Comparison of ENCODE assay signal across 11 cellular contexts in genomic region chr11:118152020-118152551, GRCh38. TPM values are rescaled to one million over a fixed set of nuclear protein-coding genes. Genes with fewer than 3 reads are reported as not detected.
DNase-seq lines count a peak whose midpoint lies in the region; ATAC-seq, FAIRE-seq and TF ChIP-seq lines count a peak whose summit lies in the region.
"Had no signal": no experiment of that assay in that cellular context is flagged by ENCODE, and none has a peak within 500 bp of the region (broad histone marks: within the 10 kb centered on the region; RNA-seq: fewer than 3 reads in every experiment).

No MANE protein-coding gene starts in this region.

- H3K9me3 Mint-ChIP-seq in chondrocyte (ENCODE audit: low read depth): no peaks in the 10 kb centered on the region
- H3K9me3 Mint-ChIP-seq in naive thymus-derived CD4-positive, alpha-beta T cell: no peaks in the 10 kb centered on the region

- H3K9me3 ChIP-seq in A549: no peaks in the 10 kb centered on the region
- H3K9me3 ChIP-seq in naive thymus-derived CD4-positive, alpha-beta T cell (ENCODE audit: control insufficient read depth in 2 of 3, low read length in 3 of 3): no peaks in the 10 kb centered on the region

- CTCF ChIA-PET in A549 (lab: Yijun Ruan, JAX): interaction anchor here (2.4 kb wide), 1 partner anchor 19 kb away, joined by 13 read pairs; no protein-coding TSS in a partner anchor
- CTCF ChIA-PET in naive thymus-derived CD4-positive, alpha-beta T cell (lab: Charles Lee): interaction anchor here (0.6 kb wide), 1 partner anchor 91 kb away, joined by 3 read pairs; no protein-coding TSS in a partner anchor

- peak overlapping the region; percentile 96 for H3K4me2 ChIP-seq in A549

- no peak overlapping the region for H3K27ac Mint-ChIP-seq in chondrocyte (ENCODE audit: unreplicated experiment)
- H3K27ac Mint-ChIP-seq in naive thymus-derived CD4-positive, alpha-beta T cell: no peak overlapping the region

- intact Hi-C loops in naive thymus-derived CD4-positive, alpha-beta T cell (cut with micrococcal nuclease): no loop called here

- WGBS in A549 (ENCODE audit: missing lambda C conversion rate): 80% methylated on average over 10 of the region's 16 CpGs

- no peak for DNase-seq in A549 (ENCODE audit: low read depth in 1 of 2, low spot score in 1 of 2)
- DNase-seq in M059J (ENCODE audit: low read depth): peak; percentile 37
- no peak for DNase-seq in chondrocyte (ENCODE audit: low spot score)
- DNase-seq in naive thymus-derived CD4-positive, alpha-beta T cell: no peak
- DNase-seq: stimulated activated naive CD4-positive, alpha-beta T cell treated with Interleukin-2 at 50 U/mL for 16 hours had no signal

- FAIRE-seq in A549 (lab: Jason Lieb, UNC): no peak
- FAIRE-seq: K562 had no signal

- POLR2A ChIA-PET in A549 (lab: Yijun Ruan, JAX): no interaction called here
- POLR2A ChIA-PET in naive thymus-derived CD4-positive, alpha-beta T cell (lab: Charles Lee): no interaction called here

- no peak for TF ChIP-seq POLR2A in A549 (IDR thresholded peaks at IDR 0.05; ENCODE audit: low read length)

- TF ChIP-seq CTCF in A549 (IDR thresholded peaks at IDR 0.05): no peak
- no peak for TF ChIP-seq CTCF in chondrocyte (IDR thresholded peaks at IDR 0.05)

- peaks cover 44% of the 10 kb centered on the region for H3K27me3 Mint-ChIP-seq in chondrocyte (ENCODE audit: low read depth)
- H3K27me3 Mint-ChIP-seq in naive thymus-derived CD4-positive, alpha-beta T cell: peaks cover 45 to 94% (median 59%) of the 10 kb centered on the region in 5 donors

- H3K36me3 ChIP-seq in naive thymus-derived CD4-positive, alpha-beta T cell (ENCODE audit: control insufficient read depth in 2 of 3, insufficient read depth in 3 of 3, low read length in 3 of 3): no peaks in the 10 kb centered on the region

- TF ChIP-seq EP300 in A549 (IDR thresholded peaks at IDR 0.05): no peak

- H3K36me3 Mint-ChIP-seq in chondrocyte (ENCODE audit: low read depth): peaks cover 1% of the 10 kb centered on the region
- H3K36me3 Mint-ChIP-seq in naive thymus-derived CD4-positive, alpha-beta T cell: no peaks in the 10 kb centered on the region

- peak overlapping the region in 1 of 2 experiments; percentile 87; a peak in 3 of 6 replicates for H3K27ac ChIP-seq in A549
- H3K27ac ChIP-seq in naive thymus-derived CD4-positive, alpha-beta T cell (ENCODE audit: low read depth, low read length): no peak overlapping the region

- ATAC-seq in A549 (no peak), GM21515 (IDR thresholded peaks at IDR 0.05; ENCODE audit: unreplicated experiment) (no peak), GM21423 (IDR thresholded peaks at IDR 0.05; ENCODE audit: unreplicated experiment) (no peak), GM18907 (IDR thresholded peaks at IDR 0.05; ENCODE audit: unreplicated experiment) (no peak), HG02981 (IDR thresholded peaks at IDR 0.05; ENCODE audit: unreplicated experiment) (no peak)
- no peak for ATAC-seq in naive thymus-derived CD4-positive, alpha-beta T cell

- peaks cover 2 to 16% of the 10 kb centered on the region in 2 donors for H3K27me3 ChIP-seq in naive thymus-derived CD4-positive, alpha-beta T cell (ENCODE audit: control insufficient read depth in 2 of 2, insufficient read depth in 2 of 2, low read length in 2 of 2)

- H3K4me3 ChIP-seq in A549: no peak overlapping the region; the same call in 2 of the 3 replicates
- no peak overlapping the region for H3K4me3 ChIP-seq in naive thymus-derived CD4-positive, alpha-beta T cell (ENCODE audit: low read length)
- H3K4me3 ChIP-seq: K562 had no signal

- TF ChIP-seq RAD21 in A549 (conservative IDR thresholded peaks at IDR 0.05 in 1 of 2, IDR thresholded peaks at IDR 0.05 in 1 of 2): no peak

- H3K4me3 Mint-ChIP-seq in chondrocyte (ENCODE audit: unreplicated experiment): peak overlapping the region; percentile 68
- peak overlapping the region in 7 of 10 donors; percentile 18 to 75 (median 32) for H3K4me3 Mint-ChIP-seq in naive thymus-derived CD4-positive, alpha-beta T cell

- H3K4me1 ChIP-seq in A549: no peaks in the 10 kb centered on the region; the same call in 2 of the 3 replicates
- H3K4me1 ChIP-seq in naive thymus-derived CD4-positive, alpha-beta T cell (ENCODE audit: control insufficient read depth in 2 of 2, insufficient read depth in 2 of 2, low read length in 2 of 2): peaks cover 0 to 3% of the 10 kb centered on the region in 2 donors

- peaks cover 3% of the 10 kb centered on the region for H3K4me1 Mint-ChIP-seq in chondrocyte (ENCODE audit: low read depth)
- peaks cover 6 to 17% (median 11%) of the 10 kb centered on the region in 7 donors for H3K4me1 Mint-ChIP-seq in naive thymus-derived CD4-positive, alpha-beta T cell

TF ChIP-seq in A549, 52 proteins besides CTCF, POLR2A, EP300 and RAD21:
- TF ChIP-seq HOXB5 (CRISPR knock-in tag; IDR thresholded peaks at IDR 0.05) (no peak), SREBF2 (IDR thresholded peaks at IDR 0.05) (no peak), KDM1A (IDR thresholded peaks at IDR 0.05; ENCODE audit: low read depth) (no peak), SMC3 (IDR thresholded peaks at IDR 0.05) (no peak), FOSB (CRISPR knock-in tag; IDR thresholded peaks at IDR 0.05) (no peak), NPAS2 (CRISPR knock-in tag; IDR thresholded peaks at IDR 0.05; ENCODE audit: borderline replicate concordance) (no peak), EHF (CRISPR knock-in tag; IDR thresholded peaks at IDR 0.05) (no peak), EHMT2 (IDR thresholded peaks at IDR 0.05; ENCODE audit: low read depth) (no peak), POLR2AphosphoS2 (conservative IDR thresholded peaks at IDR 0.05; ENCODE audit: low read length) (no peak), RCOR1 (IDR thresholded peaks at IDR 0.05; ENCODE audit: low read depth, low read length) (no peak), HDAC2 (IDR thresholded peaks at IDR 0.05) (no peak)

RNA-seq across cellular contexts. Expression of gene SCN4B, which starts 0.5 kb away (rescaled TPM):
- polyA plus RNA-seq in A549 (2011; rRNA removed) (0.04 and 0.12 TPM in 2 replicates), A549 (2017; fragmentation: RNase III; extraction: RNeasy Plus Mini Kit Qiagen cat#74134 plus additional on column Dnase treatment) (0.03 to 0.04 TPM in 2 of 3 replicates, not detected in the other)
- polyA plus RNA-seq in A549 (2012; cell fraction: cytosol; rRNA removed): 0.01 TPM in 2 replicates
- polyA plus RNA-seq in A549 (2012; cell fraction: nucleus; rRNA removed): 0.01 and 0.02 TPM in 2 replicates
- polyA minus RNA-seq in A549 (2011; rRNA and poly(A)+ RNA removed): 0.10 TPM in 1 of 2 replicates, not detected in the other
- total RNA-seq in M059J (2014; rRNA removed; shearing (Covaris generic)): 17.2 and 26.1 TPM in 2 replicates
- 0.28 to 0.42 TPM in 2 of 3 replicates, not detected in the other for total RNA-seq in chondrocyte
- total RNA-seq in naive thymus-derived CD4-positive, alpha-beta T cell: under 1 TPM in 1 of 5 experiments, not detected in 4; 0.19 TPM
- polyA plus RNA-seq in naive thymus-derived CD4-positive, alpha-beta T cell: not detected
- total RNA-seq: K562, myocyte had no signal

RNA-seq across cellular contexts. Expression of gene SCN2B, which starts 24.4 kb away (rescaled TPM):
- not detected in 2 replicates for polyA plus RNA-seq in A549 (2011; rRNA removed)
- not detected in 2 replicates for polyA plus RNA-seq in A549 (2012; cell fraction: cytosol; rRNA removed)
- not detected in 2 replicates for polyA plus RNA-seq in A549 (2012; cell fraction: nucleus; rRNA removed)
- polyA plus RNA-seq in A549 (2017; fragmentation: RNase III; extraction: RNeasy Plus Mini Kit Qiagen cat#74134 plus additional on column Dnase treatment): not detected in 3 replicates
- polyA minus RNA-seq in A549 (2011; rRNA and poly(A)+ RNA removed): not detected in 2 replicates
- total RNA-seq in M059J (2014; rRNA removed; shearing (Covaris generic)): 0.05 and 0.32 TPM in 2 replicates
- total RNA-seq in chondrocyte: 0.12 to 0.24 TPM (median 0.13 TPM) in 3 replicates
- total RNA-seq in naive thymus-derived CD4-positive, alpha-beta T cell: not detected
- not detected for polyA plus RNA-seq in naive thymus-derived CD4-positive, alpha-beta T cell
- total RNA-seq: K562, myocyte had no signal
- polyA plus RNA-seq: K562 had no signal

Comparison
In these comparisons a context has a peak if more than half of its experiments do, and no peak if none do; other contexts are left out.
1. RNA of gene SCN4B, which starts 0.5 kb away (total RNA-seq): 17.2 to 26.1 TPM in M059J; 0.28 to 0.42 TPM in chondrocyte and 0.19 TPM in naive thymus-derived CD4-positive, alpha-beta T cell; every median in the first group is over 10 times any median in the second.